ENCODE assay signal across 25 cellular contexts in the genomic region with DNA sequence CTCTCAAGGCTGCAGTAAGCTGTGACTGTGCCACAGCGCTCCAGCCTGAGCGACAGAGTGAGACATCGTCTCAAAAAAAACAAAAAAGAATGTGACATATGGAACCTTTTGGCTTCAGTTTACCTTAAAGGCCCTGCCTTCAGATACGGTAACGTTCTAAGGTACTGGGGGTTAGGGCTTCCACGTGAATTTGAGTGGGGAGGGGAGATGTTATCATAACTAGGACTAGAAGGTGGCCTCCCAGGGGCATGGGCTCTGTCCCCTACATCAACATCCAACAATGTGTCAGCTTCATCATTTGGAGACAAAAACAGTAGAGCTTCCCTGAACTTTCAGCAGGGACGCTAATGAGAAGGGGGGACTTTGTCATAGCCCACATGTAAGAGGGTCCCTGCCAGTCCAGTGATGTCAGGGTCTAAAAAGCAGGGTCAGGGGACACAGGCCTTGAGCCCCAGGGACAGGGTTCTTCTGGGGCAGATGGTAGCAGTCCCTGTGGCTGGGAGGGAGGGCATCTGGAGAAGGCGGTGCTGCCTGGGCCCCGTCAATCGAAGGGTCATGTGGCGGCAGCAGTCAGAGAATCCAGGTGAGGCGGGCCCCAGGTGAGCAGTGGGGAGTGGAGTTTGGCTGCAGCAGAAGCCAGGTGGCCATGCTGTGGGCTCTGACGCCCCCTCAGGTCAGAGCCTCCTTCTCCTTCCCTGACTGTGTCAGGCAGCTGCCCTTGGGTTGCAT.
DNase-seq lines count a peak whose midpoint lies in the region; ATAC-seq, FAIRE-seq and TF ChIP-seq lines count a peak whose summit lies in the region.
"Had no signal": no experiment of that assay in that cellular context is flagged by ENCODE, and none has a peak within 500 bp of the region (broad histone marks: within the 10 kb centered on the region; RNA-seq: fewer than 3 reads in every experiment).

No MANE protein-coding gene starts in this region.

- POLR2A ChIA-PET in naive thymus-derived CD4-positive, alpha-beta T cell (lab: Charles Lee) = no interaction called here

- H3K23ac ChIP-seq in H9 (ENCODE audit: insufficient read length, low read depth, low read length) = no peak overlapping the region

- CTCF ChIA-PET in naive thymus-derived CD4-positive, alpha-beta T cell (lab: Charles Lee) = interaction anchor here (0.6 to 1.1 kb wide), 4 partner anchors 22 to 85 kb away, joined by 3 to 4 read pairs (median 3); no protein-coding TSS in a partner anchor

- H4K91ac ChIP-seq in H9 (ENCODE audit: insufficient read length, low read depth, low read length) = no peak overlapping the region

- intact Hi-C loops in ascending aorta (cut with DNase I) = no loop called here
- intact Hi-C loops in naive thymus-derived CD4-positive, alpha-beta T cell (cut with micrococcal nuclease) = no loop called here

- no peak overlapping the region for H4K5ac ChIP-seq in H9 (ENCODE audit: insufficient read length, low read depth, low read length)

- H3K4me2 ChIP-seq in H9 (ENCODE audit: insufficient read depth, insufficient read length, low read length) = no peak overlapping the region

- no peaks in the 10 kb centered on the region; the same call in 1 of the 2 replicates for H3K79me2 ChIP-seq in H9 (ENCODE audit: insufficient read depth, low read length)

- H3K4me1 ChIP-seq in H9 (ENCODE audit: insufficient read depth, low read length) = no peaks in the 10 kb centered on the region; the same call in 1 of the 2 replicates
- peaks cover 12 to 43% of the 10 kb centered on the region in 2 donors for H3K4me1 ChIP-seq in ascending aorta
- no peaks in the 10 kb centered on the region for H3K4me1 ChIP-seq in naive thymus-derived CD4-positive, alpha-beta T cell (ENCODE audit: control insufficient read depth in 2 of 2, insufficient read depth in 2 of 2, low read length in 2 of 2)
- H3K4me1 ChIP-seq in right atrium auricular region = peaks cover 0 to 22% of the 10 kb centered on the region in 2 donors

- FAIRE-seq in H54 (lab: Jason Lieb, UNC) = no peak

- H3K56ac ChIP-seq in H9 (ENCODE audit: insufficient read length, low read depth, low read length) = no peak overlapping the region

- H2BK120ac ChIP-seq in H9 (ENCODE audit: low read depth, low read length, poor library complexity, severe bottlenecking) = no peak overlapping the region

- H3K9me3 Mint-ChIP-seq in H9 = no peaks in the 10 kb centered on the region
- no peaks in the 10 kb centered on the region for H3K9me3 Mint-ChIP-seq in naive thymus-derived CD4-positive, alpha-beta T cell
- H3K9me3 Mint-ChIP-seq: activated naive CD4-positive, alpha-beta T cell treated with anti-CD3 and anti-CD28 coated beads, Interleukin-2, amount 10 ng/mL, durations not matched to agents 7 days and 5 days; activated T-cell treated with anti-CD3 and anti-CD28 coated beads, Interleukin-2, amount 50 U/mL, for 4 hours had no signal

- no peak overlapping the region for H2AK5ac ChIP-seq in H9 (ENCODE audit: insufficient read length, low read length)

- H3K18ac ChIP-seq in H9 (ENCODE audit: insufficient read length, low read depth, low read length) = no peak overlapping the region

- peaks cover 21 to 64% (median 53%) of the 10 kb centered on the region in 3 experiments for H3K36me3 Mint-ChIP-seq in H9 (ENCODE audit: insufficient read depth in 1 of 3, low read depth in 3 of 3)
- peaks cover 0 to 35% (median 4%) of the 10 kb centered on the region in 5 donors for H3K36me3 Mint-ChIP-seq in naive thymus-derived CD4-positive, alpha-beta T cell

- H3K23me2 ChIP-seq in H9 (ENCODE audit: insufficient read length, low read depth, low read length, poor library complexity, severe bottlenecking) = no peaks in the 10 kb centered on the region

- no peak overlapping the region for H2AFZ ChIP-seq in H9 (ENCODE audit: low read length)

- peak; percentile 10 for DNase-seq in NCI-H1105 treated with DMSO at 0.1 percent for 48 hours (lab: John Stamatoyannopoulos, UW)
- DNase-seq in NCI-H1105 (lab: John Stamatoyannopoulos, UW) = no peak
- DNase-seq in H9 = peak; percentile 83
- DNase-seq in ascending aorta (ENCODE audit: low spot score in 2 of 2) = no peak
- no peak for DNase-seq in naive thymus-derived CD4-positive, alpha-beta T cell
- DNase-seq in H54 (ENCODE audit: insufficient read length, low spot score) = no peak
- no peak for DNase-seq in right atrium auricular region (ENCODE audit: low spot score)
- DNase-seq: activated CD4-positive, alpha-beta T cell treated with anti-CD3 and anti-CD28 coated beads for 36 hours; activated CD8-positive, alpha-beta memory T cell treated with anti-CD3 and anti-CD28 coated beads for 24 hours; activated naive CD4-positive, alpha-beta T cell treated with anti-CD3 and anti-CD28 coated beads, Interleukin-2, amount 10 ng/mL, durations not matched to agents 7 days and 5 days; activated T-cell treated with anti-CD3 and anti-CD28 coated beads, Interleukin-2, amount 50 U/mL, for 4 hours; caudate nucleus; dorsolateral prefrontal cortex; hippocampal formation; lower lobe of right lung; NCI-H526 treated with DMSO at 0.1 percent for 48 hours; OCI-M1; SHP77 treated with DMSO at 0.1 percent for 48 hours; stimulated activated CD4-positive, alpha-beta T cell treated with anti-CD3 and anti-CD28 coated beads, Interleukin-4, amount 100 ng/mL, for 1 hour; stomach; upper lobe of left lung had no signal

- no peaks in the 10 kb centered on the region for H3K9me3 ChIP-seq in H9 (ENCODE audit: control insufficient read depth, low read depth, low read length)
- no peaks in the 10 kb centered on the region for H3K9me3 ChIP-seq in ascending aorta
- no peaks in the 10 kb centered on the region for H3K9me3 ChIP-seq in naive thymus-derived CD4-positive, alpha-beta T cell (ENCODE audit: control insufficient read depth in 2 of 3, low read length in 3 of 3)
- no peaks in the 10 kb centered on the region for H3K9me3 ChIP-seq in right atrium auricular region
- H3K9me3 ChIP-seq: lower lobe of right lung, neutrophil, stomach, upper lobe of left lung had no signal

- no peaks in the 10 kb centered on the region for H3K27me3 ChIP-seq in H9 (ENCODE audit: insufficient read depth, low read length)
- H3K27me3 ChIP-seq in ascending aorta = no peaks in the 10 kb centered on the region
- no peaks in the 10 kb centered on the region for H3K27me3 ChIP-seq in naive thymus-derived CD4-positive, alpha-beta T cell (ENCODE audit: control insufficient read depth in 2 of 2, insufficient read depth in 2 of 2, low read length in 2 of 2)
- H3K27me3 ChIP-seq in right atrium auricular region = no peaks in the 10 kb centered on the region
- H3K27me3 ChIP-seq: dorsolateral prefrontal cortex, neutrophil, stomach, upper lobe of left lung had no signal

- no peak overlapping the region for H3T11ph ChIP-seq in H9 (ENCODE audit: low read length)

- peaks cover 24 to 46% of the 10 kb centered on the region in 2 donors for H3K36me3 ChIP-seq in ascending aorta
- peaks cover 0 to 92% (median 8%) of the 10 kb centered on the region in 3 experiments for H3K36me3 ChIP-seq in naive thymus-derived CD4-positive, alpha-beta T cell (ENCODE audit: control insufficient read depth in 2 of 3, insufficient read depth in 3 of 3, low read length in 3 of 3)
- H3K36me3 ChIP-seq in right atrium auricular region = peaks cover 30% of the 10 kb centered on the region

- H3K27me3 Mint-ChIP-seq in H9 (ENCODE audit: low read depth) = no peaks in the 10 kb centered on the region; the same call in 1 of the 2 replicates
- no peaks in the 10 kb centered on the region for H3K27me3 Mint-ChIP-seq in naive thymus-derived CD4-positive, alpha-beta T cell
- H3K27me3 Mint-ChIP-seq: activated CD4-positive, alpha-beta T cell treated with anti-CD3 and anti-CD28 coated beads for 36 hours; activated naive CD4-positive, alpha-beta T cell treated with anti-CD3 and anti-CD28 coated beads, Interleukin-2, amount 10 ng/mL, durations not matched to agents 7 days and 5 days had no signal

- H3K27ac ChIP-seq in H9 (ENCODE audit: insufficient read length, low read depth, low read length) = no peak overlapping the region
- peak overlapping the region; percentile 82 to 90 for H3K27ac ChIP-seq in ascending aorta
- H3K27ac ChIP-seq in naive thymus-derived CD4-positive, alpha-beta T cell (ENCODE audit: low read depth, low read length) = no peak overlapping the region
- H3K27ac ChIP-seq in right atrium auricular region = no peak overlapping the region
- H3K27ac ChIP-seq: 22Rv1, HL-60, lower lobe of right lung, neutrophil, upper lobe of left lung had no signal

- no CpG with 5 or more reads among the region's 13 CpGs for WGBS in H9 (ENCODE audit: extremely low coverage, insufficient read length, low lambda C conversion rate)

- no peaks in the 10 kb centered on the region for H4K20me1 ChIP-seq in H9 (ENCODE audit: control insufficient read depth, insufficient read depth, insufficient read length)

- no peak overlapping the region for H2BK15ac ChIP-seq in H9 (ENCODE audit: low read depth, low read length)

- TF ChIP-seq CTCF in H9 (conservative IDR thresholded peaks at IDR 0.05) = peak; percentile 63
- no peak for TF ChIP-seq CTCF in ascending aorta (IDR thresholded peaks at IDR 0.05)
- TF ChIP-seq CTCF in right atrium auricular region (IDR thresholded peaks at IDR 0.05) = no peak

- no peak overlapping the region for H2BK20ac ChIP-seq in H9 (ENCODE audit: low read depth, low read length, poor library complexity, severe bottlenecking)

- H3K9ac ChIP-seq in H9 (ENCODE audit: extremely low read depth, insufficient read length, low read length) = no peak overlapping the region

- no peak overlapping the region for H2BK12ac ChIP-seq in H9 (ENCODE audit: insufficient read length, low read depth, low read length)

- H3K4me3 ChIP-seq in ascending aorta = no peak overlapping the region
- H3K4me3 ChIP-seq in naive thymus-derived CD4-positive, alpha-beta T cell (ENCODE audit: low read length) = no peak overlapping the region
- no peak overlapping the region for H3K4me3 ChIP-seq in right atrium auricular region
- H3K4me3 ChIP-seq: dorsolateral prefrontal cortex, lower lobe of right lung, stomach, upper lobe of left lung had no signal

- H3K4me3 Mint-ChIP-seq in H9 = no peak overlapping the region; a peak in 1 of 5 replicates
- no peak overlapping the region for H3K4me3 Mint-ChIP-seq in naive thymus-derived CD4-positive, alpha-beta T cell
- H3K4me3 Mint-ChIP-seq: activated CD4-positive, alpha-beta T cell treated with anti-CD3 and anti-CD28 coated beads for 36 hours; activated naive CD4-positive, alpha-beta T cell treated with anti-CD3 and anti-CD28 coated beads, Interleukin-2, amount 10 ng/mL, durations not matched to agents 7 days and 5 days; activated T-cell treated with anti-CD3 and anti-CD28 coated beads, Interleukin-2, amount 50 U/mL, for 4 hours had no signal

- H3K14ac ChIP-seq in H9 (ENCODE audit: insufficient read depth, low read length) = no peak overlapping the region

- no peak overlapping the region for H3K4ac ChIP-seq in H9 (ENCODE audit: low read depth, low read length)

- no peak overlapping the region for H2BK5ac ChIP-seq in H9 (ENCODE audit: insufficient read length, low read length)

- H3K27ac Mint-ChIP-seq in H9 = peak overlapping the region; percentile 64 to 86 (median 71); a peak in 5 of 7 replicates
- H3K27ac Mint-ChIP-seq in naive thymus-derived CD4-positive, alpha-beta T cell = peak overlapping the region in 6 of 9 donors; percentile 7 to 59 (median 45)
- H3K27ac Mint-ChIP-seq: activated CD4-positive, alpha-beta T cell treated with anti-CD3 and anti-CD28 coated beads for 36 hours; activated naive CD4-positive, alpha-beta T cell treated with anti-CD3 and anti-CD28 coated beads, Interleukin-2, amount 10 ng/mL, durations not matched to agents 7 days and 5 days had no signal

- TF ChIP-seq POLR2A in H54 (IDR thresholded peaks at IDR 0.05; ENCODE audit: low read depth, low read length) = no peak

- no peak for ATAC-seq in naive thymus-derived CD4-positive, alpha-beta T cell
- no peak for ATAC-seq in GM18520 (IDR thresholded peaks at IDR 0.05; ENCODE audit: unreplicated experiment)
- ATAC-seq: activated CD4-positive, alpha-beta T cell treated with anti-CD3 and anti-CD28 coated beads for 36 hours; activated T-cell treated with anti-CD3 and anti-CD28 coated beads, Interleukin-2, amount 50 U/mL, for 4 hours; lower lobe of right lung had no signal

- H3K79me1 ChIP-seq in H9 (ENCODE audit: insufficient read depth, low read depth, low read length, poor library complexity, severe bottlenecking) = no peaks in the 10 kb centered on the region

- peaks cover 13 to 30% of the 10 kb centered on the region in 2 experiments for H3K4me1 Mint-ChIP-seq in H9
- peaks cover 0 to 26% (median 16%) of the 10 kb centered on the region in 7 donors for H3K4me1 Mint-ChIP-seq in naive thymus-derived CD4-positive, alpha-beta T cell

- no peak overlapping the region for H4K8ac ChIP-seq in H9 (replicated peaks; ENCODE audit: insufficient read length, low read depth, low read length)

Comparison
In these comparisons a context has a peak if more than half of its experiments do, and no peak if none do; other contexts are left out.
1. DNase-seq: peak in NCI-H1105 treated with DMSO at 0.1 percent for 48 hours (single experiment) and H9 (single experiment); none in NCI-H1105 (single experiment), ascending aorta (0 of 2), naive thymus-derived CD4-positive, alpha-beta T cell (0 of 9), H54 (single experiment) and right atrium auricular region (single experiment).
2. H3K27ac ChIP-seq: peak in ascending aorta (2 of 2); none in H9 (single experiment), naive thymus-derived CD4-positive, alpha-beta T cell (single experiment) and right atrium auricular region (0 of 2).